In the genomic region with DNA sequence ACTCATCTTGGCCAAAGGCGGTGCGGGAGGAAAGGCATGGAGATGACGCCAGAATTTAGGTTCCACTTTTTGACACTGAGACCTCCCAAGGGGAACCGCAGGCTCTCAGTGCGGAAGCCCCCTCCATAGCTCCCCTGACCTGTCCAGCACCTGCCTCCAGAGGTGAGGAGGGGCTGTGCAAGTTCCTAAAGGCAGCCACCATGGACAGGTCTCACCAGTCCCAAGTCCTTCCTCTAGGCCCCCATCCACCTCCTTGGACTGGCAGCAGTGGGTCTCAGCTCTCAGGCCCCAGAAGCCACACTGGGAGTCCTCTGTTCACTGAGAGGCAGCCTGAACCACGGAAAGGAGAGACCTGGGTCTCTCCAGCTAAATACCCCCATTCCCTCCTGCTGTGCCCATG, we compare ENCODE assay signal across 35 cellular contexts. TPM values are rescaled to one million over a fixed set of nuclear protein-coding genes. Genes with fewer than 3 reads are reported as not detected.
"Had no signal": no experiment of that assay in that cellular context is flagged by ENCODE, and none has a peak within 500 bp of the region (broad histone marks: within the 10 kb centered on the region; RNA-seq: fewer than 3 reads in every experiment).

No MANE protein-coding gene starts in this region.

- H3K4me1 Mint-ChIP-seq: activated B cell treated with CpG ODN at 0.5 μM for 24 hours; activated CD8-positive, alpha-beta memory T cell treated with anti-CD3 and anti-CD28 coated beads, Interleukin-2, amount 10 ng/mL, durations not matched to agents 7 days and 5 days; activated naive CD4-positive, alpha-beta T cell treated with anti-CD3 and anti-CD28 coated beads, Interleukin-2, amount 50 U/mL, for 24 hours; activated naive CD8-positive, alpha-beta T cell treated with anti-CD3 and anti-CD28 coated beads for 36 hours; activated naive CD8-positive, alpha-beta T cell treated with anti-CD3 and anti-CD28 coated beads, Interleukin-2, amount 50 U/mL, for 24 hours; T-helper 17 cell had no signal

- ATAC-seq: activated CD4-positive, CD25-positive, alpha-beta regulatory T cell treated with anti-CD3 and anti-CD28 coated beads, Interleukin-2, amount 50 U/mL, for 24 hours; activated CD8-positive, alpha-beta memory T cell treated with anti-CD3 and anti-CD28 coated beads, Interleukin-2, amount 10 ng/mL, durations not matched to agents 7 days and 5 days; activated CD8-positive, alpha-beta T cell treated with anti-CD3 and anti-CD28 coated beads for 36 hours; activated naive CD8-positive, alpha-beta T cell treated with anti-CD3 and anti-CD28 coated beads, Interleukin-2, amount 50 U/mL, for 24 hours; body of pancreas; effector memory CD8-positive, alpha-beta T cell; gastroesophageal sphincter; heart right ventricle; T-helper 17 cell had no signal

- H3K4me1 ChIP-seq: adrenal gland, body of pancreas had no signal

- H3K27me3 Mint-ChIP-seq: activated B cell treated with CpG ODN at 0.5 μM for 24 hours had no signal

- H3K36me3 ChIP-seq: adrenal gland, esophagus squamous epithelium, gastroesophageal sphincter, heart right ventricle, WERI-Rb-1 had no signal

- H3K4me3 ChIP-seq: adrenal gland, body of pancreas, esophagus squamous epithelium, gastroesophageal sphincter, heart right ventricle had no signal

- H3K9me3 ChIP-seq: adrenal gland, body of pancreas, esophagus squamous epithelium, gastroesophageal sphincter, heart right ventricle had no signal

- H3K27ac ChIP-seq: adrenal gland, body of pancreas, epithelial cell of prostate, esophagus squamous epithelium, gastroesophageal sphincter, heart right ventricle, WERI-Rb-1 had no signal

- H3K27me3 ChIP-seq: adrenal gland, body of pancreas, esophagus squamous epithelium, gastroesophageal sphincter had no signal

- H3K4me3 Mint-ChIP-seq: activated B cell treated with CpG ODN at 0.5 μM for 24 hours; activated CD8-positive, alpha-beta memory T cell treated with anti-CD3 and anti-CD28 coated beads, Interleukin-2, amount 10 ng/mL, durations not matched to agents 7 days and 5 days; activated CD8-positive, alpha-beta T cell treated with anti-CD3 and anti-CD28 coated beads for 36 hours; activated naive CD4-positive, alpha-beta T cell treated with anti-CD3 and anti-CD28 coated beads for 36 hours; activated naive CD4-positive, alpha-beta T cell treated with anti-CD3 and anti-CD28 coated beads, Interleukin-2, amount 50 U/mL, for 24 hours; activated naive CD8-positive, alpha-beta T cell treated with anti-CD3 and anti-CD28 coated beads for 36 hours; activated naive CD8-positive, alpha-beta T cell treated with anti-CD3 and anti-CD28 coated beads, Interleukin-2, amount 50 U/mL, for 24 hours; activated T-helper 1 cell treated with anti-CD3 and anti-CD28 coated beads, Interleukin-12 subunit alpha, Interleukin-12 subunit beta, Interleukin-2, Interleukin-4 antibody, amounts not matched to agents 30 ng/mL and 10 ng/mL and 1 ng/mL, durations not matched to agents 14 hours and 24 hours and 36 hours; effector memory CD8-positive, alpha-beta T cell; T-helper 17 cell; T-helper 2 cell treated with Interferon-gamma antibody and Interleukin-4, amounts not matched to agents 5 μg/mL and 100 μg/mL, for 36 hours had no signal

- H3K36me3 Mint-ChIP-seq: activated CD8-positive, alpha-beta memory T cell treated with anti-CD3 and anti-CD28 coated beads, Interleukin-2, amount 10 ng/mL, durations not matched to agents 7 days and 5 days; activated naive CD4-positive, alpha-beta T cell treated with anti-CD3 and anti-CD28 coated beads, Interleukin-2, amount 50 U/mL, for 24 hours; activated naive CD8-positive, alpha-beta T cell treated with anti-CD3 and anti-CD28 coated beads for 36 hours had no signal

- H3K9me3 Mint-ChIP-seq: activated B cell treated with CpG ODN at 0.5 μM for 24 hours; activated CD8-positive, alpha-beta T cell treated with anti-CD3 and anti-CD28 coated beads for 36 hours; activated naive CD4-positive, alpha-beta T cell treated with anti-CD3 and anti-CD28 coated beads for 36 hours; activated naive CD4-positive, alpha-beta T cell treated with anti-CD3 and anti-CD28 coated beads, Interleukin-2, amount 50 U/mL, for 24 hours; activated naive CD8-positive, alpha-beta T cell treated with anti-CD3 and anti-CD28 coated beads for 36 hours; activated naive CD8-positive, alpha-beta T cell treated with anti-CD3 and anti-CD28 coated beads, Interleukin-2, amount 50 U/mL, for 24 hours; activated T-helper 1 cell treated with anti-CD3 and anti-CD28 coated beads, Interleukin-12 subunit alpha, Interleukin-12 subunit beta, Interleukin-2, Interleukin-4 antibody, amounts not matched to agents 30 ng/mL and 10 ng/mL and 1 ng/mL, durations not matched to agents 14 hours and 24 hours and 36 hours; activated T-helper 2 cell treated with anti-CD3 and anti-CD28 coated beads, Interferon-gamma antibody, Interleukin-2, Interleukin-4, amounts not matched to agents 10 μg/mL and 5 μg/mL and 100 μg/mL, durations not matched to agents 14 hours and 24 hours and 36 hours; effector memory CD8-positive, alpha-beta T cell; T-helper 2 cell treated with Interferon-gamma antibody and Interleukin-4, amounts not matched to agents 5 μg/mL and 100 μg/mL, for 36 hours had no signal

- DNase-seq: activated B cell treated with CpG ODN at 0.5 μM for 24 hours; activated CD4-positive, alpha-beta T cell treated with anti-CD3 and anti-CD28 coated beads for 48 hours; activated CD4-positive, alpha-beta T cell treated with anti-CD3 and anti-CD28 coated beads, Interleukin-2, amount 50 U/mL, for 1 hour; activated CD4-positive, alpha-beta T cell treated with anti-CD3 and anti-CD28 coated beads, Interleukin-2, amount 50 U/mL, for 48 hours; activated CD8-positive, alpha-beta memory T cell treated with anti-CD3 and anti-CD28 coated beads, Interleukin-2, amount 10 ng/mL, durations not matched to agents 7 days and 5 days; activated CD8-positive, alpha-beta memory T cell treated with anti-CD3 and anti-CD28 coated beads, Interleukin-2, amount 50 U/mL, for 4 hours; activated CD8-positive, alpha-beta T cell treated with anti-CD3 and anti-CD28 coated beads for 36 hours; activated effector memory CD4-positive, alpha-beta T cell treated with anti-CD3 and anti-CD28 coated beads, Interleukin-2, amount 50 U/mL, for 16 hours; activated naive CD4-positive, alpha-beta T cell treated with anti-CD3 and anti-CD28 coated beads for 36 hours; activated naive CD8-positive, alpha-beta T cell treated with anti-CD3 and anti-CD28 coated beads for 36 hours; activated naive CD8-positive, alpha-beta T cell treated with anti-CD3 and anti-CD28 coated beads, Interleukin-2, amount 50 U/mL, for 24 hours; activated T-cell treated with anti-CD3 and anti-CD28 coated beads, Interleukin-2, amount 50 U/mL, for 1 hour; activated T-cell treated with anti-CD3 and anti-CD28 coated beads, Interleukin-2, amount 50 U/mL, for 48 hours; adrenal gland; amygdala; aorta; body of pancreas; caudate nucleus; cortex of kidney; dermis blood vessel endothelial cell; effector CD4-positive, alpha-beta T cell; effector memory CD8-positive, alpha-beta T cell; esophagus squamous epithelium; foreskin melanocyte; heart right ventricle; T-helper 17 cell; T1000; WERI-Rb-1 had no signal

- H3K27ac Mint-ChIP-seq: activated B cell treated with CpG ODN at 0.5 μM for 24 hours; activated CD8-positive, alpha-beta memory T cell treated with anti-CD3 and anti-CD28 coated beads, Interleukin-2, amount 10 ng/mL, durations not matched to agents 7 days and 5 days; activated CD8-positive, alpha-beta T cell treated with anti-CD3 and anti-CD28 coated beads for 36 hours; activated naive CD4-positive, alpha-beta T cell treated with anti-CD3 and anti-CD28 coated beads for 36 hours; activated naive CD4-positive, alpha-beta T cell treated with anti-CD3 and anti-CD28 coated beads, Interleukin-2, amount 50 U/mL, for 24 hours; activated naive CD8-positive, alpha-beta T cell treated with anti-CD3 and anti-CD28 coated beads for 36 hours; activated naive CD8-positive, alpha-beta T cell treated with anti-CD3 and anti-CD28 coated beads, Interleukin-2, amount 50 U/mL, for 24 hours; activated T-helper 1 cell treated with anti-CD3 and anti-CD28 coated beads, Interleukin-12 subunit alpha, Interleukin-12 subunit beta, Interleukin-2, Interleukin-4 antibody, amounts not matched to agents 30 ng/mL and 10 ng/mL and 1 ng/mL, durations not matched to agents 14 hours and 24 hours and 36 hours; activated T-helper 2 cell treated with anti-CD3 and anti-CD28 coated beads, Interferon-gamma antibody, Interleukin-2, Interleukin-4, amounts not matched to agents 10 μg/mL and 5 μg/mL and 100 μg/mL, durations not matched to agents 14 hours and 24 hours and 36 hours; effector memory CD8-positive, alpha-beta T cell; T-helper 17 cell; T-helper 2 cell treated with Interferon-gamma antibody and Interleukin-4, amounts not matched to agents 5 μg/mL and 100 μg/mL, for 36 hours had no signal

RNA-seq across cellular contexts. Expression of a gene that starts 31.6 kb away (rescaled TPM):
- total RNA-seq: activated B cell treated with CpG ODN at 0.5 μM for 24 hours had no signal
